In genomic region chr12:13851828-13852227, GRCh38 we compare ENCODE assay signal across 14 cellular contexts.
DNase-seq lines count a peak whose midpoint lies in the region; ATAC-seq, FAIRE-seq and TF ChIP-seq lines count a peak whose summit lies in the region.
"Had no signal": no experiment of that assay in that cellular context is flagged by ENCODE, and none has a peak within 500 bp of the region (broad histone marks: within the 10 kb centered on the region; RNA-seq: fewer than 3 reads in every experiment).

No MANE protein-coding gene starts in this region.

- H3K27me3 Mint-ChIP-seq in Calu3 (ENCODE audit: unreplicated experiment), result peaks cover 71% of the 10 kb centered on the region
- H3K27me3 Mint-ChIP-seq: brain had no signal

- H3K9me3 Mint-ChIP-seq in Calu3 (ENCODE audit: low read depth, unreplicated experiment), result peaks cover 2% of the 10 kb centered on the region
- H3K9me3 Mint-ChIP-seq: activated naive CD4-positive, alpha-beta T cell treated with anti-CD3 and anti-CD28 coated beads, Interleukin-2, amount 50 U/mL, for 24 hours had no signal

- in situ Hi-C loops in K562 (cut with MboI) (no loop called here), HepG2 (cut with HindIII; ENCODE audit: extremely low pct_ligation_motif_present, low pct_unique_long_range_greater_than_20kb) (no loop called here)

- DNase-seq in ELF-1 (ENCODE audit: low read depth, low spot score), result peak; percentile 10
- DNase-seq in NCI-H1417 treated with DMSO at 0.1 percent for 48 hours (lab: John Stamatoyannopoulos, UW), result peak; percentile 54
- DNase-seq in K562 (ENCODE audit: extremely low read depth in 1 of 4, low spot score in 3 of 4), result no peak
- no peak for DNase-seq in HepG2 (ENCODE audit: low spot score)
- no peak for DNase-seq in smooth muscle cell (lab: John Stamatoyannopoulos, UW; ENCODE audit: unreplicated experiment)
- DNase-seq in Calu3, result no peak
- DNase-seq: activated CD4-positive, alpha-beta T cell treated with anti-CD3 and anti-CD28 coated beads for 36 hours; AML-193; naive B cell had no signal

- no peak overlapping the region for H3K4me3 Mint-ChIP-seq in Calu3 (ENCODE audit: low read depth, unreplicated experiment)
- H3K4me3 Mint-ChIP-seq: activated CD4-positive, alpha-beta T cell treated with anti-CD3 and anti-CD28 coated beads for 36 hours; activated naive CD4-positive, alpha-beta T cell treated with anti-CD3 and anti-CD28 coated beads, Interleukin-2, amount 50 U/mL, for 24 hours; naive B cell had no signal

- POLR2A ChIA-PET in K562 (lab: Yijun Ruan, JAX), result no interaction called here
- POLR2A ChIA-PET in HepG2 (lab: Yijun Ruan, JAX), result no interaction called here

- TF ChIP-seq POLR2A in K562 (conservative IDR thresholded peaks at IDR 0.05), result no peak
- no peak for TF ChIP-seq POLR2A in HepG2 (IDR thresholded peaks at IDR 0.05; ENCODE audit: insufficient read depth in 1 of 2, low read depth in 2 of 2, low read length in 2 of 2)

- CTCF ChIA-PET in K562 (lab: Yijun Ruan, JAX; ENCODE audit: low intra/inter-chr PET ratio) (no interaction called here), HepG2 (lab: Yijun Ruan, JAX; ENCODE audit: low intra/inter-chr PET ratio, low total read pairs) (no interaction called here), Calu3 (lab: Charles Lee) (interaction anchor here (0.7 kb wide), 1 partner anchor 23 kb away, joined by 6 read pairs; no protein-coding TSS in a partner anchor)

- H3K27ac Mint-ChIP-seq in Calu3 (ENCODE audit: unreplicated experiment), result no peak overlapping the region
- H3K27ac Mint-ChIP-seq: activated CD4-positive, alpha-beta T cell treated with anti-CD3 and anti-CD28 coated beads for 36 hours; activated naive CD4-positive, alpha-beta T cell treated with anti-CD3 and anti-CD28 coated beads, Interleukin-2, amount 50 U/mL, for 24 hours had no signal

- H3K4me3 ChIP-seq in K562, result no peak overlapping the region
- H3K4me3 ChIP-seq in HepG2 (replicated peaks in 1 of 3; ENCODE audit: insufficient read depth in 1 of 3, low read depth in 2 of 3, low read length in 3 of 3), result no peak overlapping the region
- H3K4me3 ChIP-seq in smooth muscle cell, result no peak overlapping the region
- H3K4me3 ChIP-seq: hepatocyte, right atrium auricular region had no signal

- H2AFZ ChIP-seq in K562 (ENCODE audit: low read depth, low read length), result no peak overlapping the region
- no peak overlapping the region for H2AFZ ChIP-seq in HepG2 (ENCODE audit: low read length)
- H2AFZ ChIP-seq in smooth muscle cell (ENCODE audit: low read depth), result no peak overlapping the region
- H2AFZ ChIP-seq: hepatocyte had no signal

- H3F3A ChIP-seq in smooth muscle cell (ENCODE audit: low read depth), result no peaks in the 10 kb centered on the region

- H3K4me1 ChIP-seq in K562 (replicated peaks in 1 of 2; ENCODE audit: control insufficient read depth in 2 of 2, insufficient read depth in 2 of 2, low read length in 2 of 2) (no peaks in the 10 kb centered on the region), HepG2 (ENCODE audit: insufficient read depth, low read length) (no peaks in the 10 kb centered on the region), smooth muscle cell (ENCODE audit: low read depth) (peaks cover 7% of the 10 kb centered on the region)
- H3K4me1 ChIP-seq: right atrium auricular region had no signal

- no peaks in the 10 kb centered on the region for H3K36me3 Mint-ChIP-seq in Calu3 (ENCODE audit: insufficient read depth, unreplicated experiment)
- H3K36me3 Mint-ChIP-seq: activated naive CD4-positive, alpha-beta T cell treated with anti-CD3 and anti-CD28 coated beads, Interleukin-2, amount 50 U/mL, for 24 hours; brain; naive B cell had no signal

- H3K27me3 ChIP-seq in K562 (ENCODE audit: control insufficient read depth in 2 of 2, insufficient read depth in 2 of 2, low read length in 2 of 2), result no peaks in the 10 kb centered on the region
- H3K27me3 ChIP-seq in HepG2 (ENCODE audit: control insufficient read depth in 1 of 2, insufficient read depth in 2 of 2, low read length in 2 of 2), result no peaks in the 10 kb centered on the region
- peaks cover 6% of the 10 kb centered on the region for H3K27me3 ChIP-seq in smooth muscle cell (ENCODE audit: low read depth)
- H3K27me3 ChIP-seq: hepatocyte, right atrium auricular region had no signal

- no peak for TF ChIP-seq CTCF in K562 (IDR thresholded peaks at IDR 0.05 in 2 of 3, conservative IDR thresholded peaks at IDR 0.05 in 1 of 3; ENCODE audit: insufficient read depth in 2 of 3, low read depth in 1 of 3, low read length in 3 of 3)
- TF ChIP-seq CTCF in HepG2 (CRISPR knock-in tag; IDR thresholded peaks at IDR 0.05), result no peak
- TF ChIP-seq CTCF in smooth muscle cell (IDR thresholded peaks at IDR 0.05; ENCODE audit: borderline replicate concordance, insufficient read depth, poor library complexity, severe bottlenecking), result no peak
- TF ChIP-seq CTCF in Calu3 (IDR thresholded peaks at IDR 0.05; ENCODE audit: unreplicated experiment), result no peak

- 0% methylated on average over 3 of the region's 3 CpGs for WGBS in K562 (ENCODE audit: insufficient coverage, low coverage, missing lambda C conversion rate)
- 0% methylated on average over 2 of the region's 3 CpGs for WGBS in HepG2 (ENCODE audit: low lambda C conversion rate)
- WGBS in smooth muscle cell (ENCODE audit: low lambda C conversion rate), result 42% methylated on average over 3 of the region's 3 CpGs

- H3K27ac ChIP-seq in K562 (ENCODE audit: extremely low read depth, low read depth, low read length) (no peak overlapping the region), HepG2 (ENCODE audit: extremely low read length, insufficient read depth, low read length) (no peak overlapping the region), smooth muscle cell (ENCODE audit: low read depth) (no peak overlapping the region)
- H3K27ac ChIP-seq: hepatocyte, right atrium auricular region had no signal

- no peaks in the 10 kb centered on the region for H3K9me1 ChIP-seq in K562 (ENCODE audit: control insufficient read depth, insufficient read depth, low read length)

- no peak for TF ChIP-seq RAD21 in K562 (CRISPR knock-in tag; conservative IDR thresholded peaks at IDR 0.05 in 1 of 2, IDR thresholded peaks at IDR 0.05 in 1 of 2)
- no peak for TF ChIP-seq RAD21 in HepG2 (CRISPR knock-in tag; IDR thresholded peaks at IDR 0.05)

- no peaks in the 10 kb centered on the region for H3K4me1 Mint-ChIP-seq in Calu3 (ENCODE audit: low read depth, unreplicated experiment)
- H3K4me1 Mint-ChIP-seq: activated CD4-positive, alpha-beta T cell treated with anti-CD3 and anti-CD28 coated beads for 36 hours; activated naive CD4-positive, alpha-beta T cell treated with anti-CD3 and anti-CD28 coated beads, Interleukin-2, amount 50 U/mL, for 24 hours; naive B cell had no signal

- H3K36me3 ChIP-seq in K562 (ENCODE audit: control insufficient read depth, insufficient read depth, low read length) (no peaks in the 10 kb centered on the region), HepG2 (replicated peaks in 1 of 2; ENCODE audit: control insufficient read depth in 1 of 2, insufficient read depth in 2 of 2, low read length in 2 of 2) (no peaks in the 10 kb centered on the region), smooth muscle cell (ENCODE audit: low read depth) (no peaks in the 10 kb centered on the region)
- H3K36me3 ChIP-seq: right atrium auricular region had no signal

- TF ChIP-seq EP300 in K562 (IDR thresholded peaks at IDR 0.05; ENCODE audit: low read length) (no peak), HepG2 (IDR thresholded peaks at IDR 0.05; ENCODE audit: low read depth in 2 of 2, low read length in 2 of 2) (no peak), HepG2 (CRISPR knock-in tag; IDR thresholded peaks at IDR 0.05; ENCODE audit: borderline replicate concordance) (no peak)

- H3K9ac ChIP-seq in K562 (ENCODE audit: insufficient read depth in 1 of 2, low read depth in 2 of 2, low read length in 2 of 2) (no peak overlapping the region), HepG2 (ENCODE audit: insufficient read depth, low read depth, low read length) (no peak overlapping the region), smooth muscle cell (ENCODE audit: low read depth) (no peak overlapping the region)

- H4K20me1 ChIP-seq in K562 (replicated peaks; ENCODE audit: control insufficient read depth, insufficient read depth, low read length) (no peaks in the 10 kb centered on the region), HepG2 (ENCODE audit: insufficient read depth, low read length) (no peaks in the 10 kb centered on the region), smooth muscle cell (ENCODE audit: low read depth) (no peaks in the 10 kb centered on the region)

- FAIRE-seq in K562 (lab: Jason Lieb, UNC) (no peak), HepG2 (lab: Jason Lieb, UNC) (no peak)

- BruUV-seq in K562 (replicated peaks; lab: Mats Ljungman, UMichigan) (no TSS peak), HepG2 (replicated peaks; lab: Mats Ljungman, UMichigan) (no TSS peak), Calu3 (replicated peaks; lab: Mats Ljungman, UMichigan) (no TSS peak)

- H3K4me2 ChIP-seq in K562 (ENCODE audit: insufficient read depth, low read length), result no peak overlapping the region
- no peak overlapping the region for H3K4me2 ChIP-seq in HepG2 (ENCODE audit: low read depth, low read length)
- no peak overlapping the region for H3K4me2 ChIP-seq in smooth muscle cell
- H3K4me2 ChIP-seq: hepatocyte had no signal

- H3K9me3 ChIP-seq in K562 (replicated peaks; ENCODE audit: control insufficient read depth, insufficient read depth, low read depth, low read length) (no peaks in the 10 kb centered on the region), HepG2 (ENCODE audit: low read length) (no peaks in the 10 kb centered on the region), smooth muscle cell (replicated peaks; ENCODE audit: low read depth) (no peaks in the 10 kb centered on the region)
- H3K9me3 ChIP-seq: right atrium auricular region had no signal

- ATAC-seq in K562, result no peak
- no peak for ATAC-seq in HepG2
- ATAC-seq in HG02970 (IDR thresholded peaks at IDR 0.05; ENCODE audit: low FRiP score, unreplicated experiment), result no peak
- ATAC-seq: activated CD4-positive, alpha-beta T cell treated with anti-CD3 and anti-CD28 coated beads for 36 hours had no signal

- H3K79me2 ChIP-seq in K562 (ENCODE audit: control insufficient read depth, insufficient read depth, low read length) (no peaks in the 10 kb centered on the region), HepG2 (ENCODE audit: insufficient read depth, low read length) (no peaks in the 10 kb centered on the region), smooth muscle cell (ENCODE audit: low read depth) (no peaks in the 10 kb centered on the region)
- H3K79me2 ChIP-seq: hepatocyte had no signal

- intact Hi-C loops in K562 (cut with micrococcal nuclease), result no loop called here
- intact Hi-C loops in HepG2 (cut with micrococcal nuclease; ENCODE audit: unreplicated experiment), result no loop called here
- intact Hi-C loops in Calu3 (cut with micrococcal nuclease; ENCODE audit: unreplicated experiment), result no loop called here

TF ChIP-seq in K562, 482 proteins besides CTCF, POLR2A, EP300 and RAD21 (continues in another document):
- TF ChIP-seq EGR1 (conservative IDR thresholded peaks at IDR 0.05) (no peak), SRSF1 (IDR thresholded peaks at IDR 0.05; ENCODE audit: low read depth, low read length) (no peak), RFX1 (IDR thresholded peaks at IDR 0.05) (peak; percentile 32; the same call in 1 of the 2 replicates)

TF ChIP-seq in HepG2, 621 proteins besides CTCF, POLR2A, EP300 and RAD21:
- TF ChIP-seq ZNF235 (CRISPR knock-in tag; IDR thresholded peaks at IDR 0.05; ENCODE audit: borderline replicate concordance), result no peak
- TF ChIP-seq RFX1 (IDR thresholded peaks at IDR 0.05), result 0 out of 2 replicates have a peak, but pooled peaks have one; percentile 19

Comparison
In these comparisons a context has a peak if more than half of its experiments do, and no peak if none do; other contexts are left out.
1. DNase-seq: peak in ELF-1 (single experiment) and NCI-H1417 treated with DMSO at 0.1 percent for 48 hours (single experiment); none in K562 (0 of 4), HepG2 (single experiment), smooth muscle cell (single experiment) and Calu3 (single experiment).